19 cellular contexts compared by ENCODE assay signal in genomic region chr4:1577818-1578217, GRCh38.
A peak's percentile ranks its signal among the peaks of the same experiment; 100 is the strongest.
DNase-seq lines count a peak whose midpoint lies in the region; ATAC-seq and TF ChIP-seq lines count a peak whose summit lies in the region.
"Had no signal": no experiment of that assay in that cellular context is flagged by ENCODE, and none has a peak within 500 bp of the region (broad histone marks: within the 10 kb centered on the region; RNA-seq: fewer than 3 reads in every experiment).

No MANE protein-coding gene starts in this region.

- H3K4me3 ChIP-seq in BLaER1 (no peak overlapping the region), H7 (ENCODE audit: insufficient read depth, low read depth, low read length) (no peak overlapping the region), BE2C (ENCODE audit: low read depth, low read length) (no peak overlapping the region)
- H3K4me3 ChIP-seq: SJCRH30 had no signal

- TF ChIP-seq CTCF in BE2C (IDR thresholded peaks at IDR 0.05; ENCODE audit: low read depth, low read length) = no peak

- peaks cover 20% of the 10 kb centered on the region; the same call in 1 of the 2 replicates for H4K20me1 ChIP-seq in BLaER1

- H3K4me3 Mint-ChIP-seq in dendritic cell treated with granulocyte-macrophage colony-stimulating factor and Interleukin-4, amounts not matched to agents 40 ng/mL and 50 ng/mL, for 4 days = peak overlapping the region; percentile 67
- H3K4me3 Mint-ChIP-seq in memory B cell = peak overlapping the region; percentile 32

- peak; percentile 74 for DNase-seq in H7
- no peak for DNase-seq in memory B cell (ENCODE audit: low spot score in 2 of 2)
- no peak for DNase-seq in GM19238 (ENCODE audit: insufficient read length, low spot score)
- DNase-seq in BE2C = no peak
- DNase-seq in NCI-H128 (lab: John Stamatoyannopoulos, UW; ENCODE audit: unreplicated experiment) = no peak
- DNase-seq: activated naive CD8-positive, alpha-beta T cell treated with anti-CD3 and anti-CD28 coated beads for 36 hours; brain microvascular endothelial cell; DND-41; Kasumi-1; NCI-H524; OCI-M1; SJCRH30; stimulated activated naive B cell treated with anti-CD40 and anti-IgM and Interleukin-4, amounts not matched to agents 10 μg/mL and 1 μg/mL and 100 μg/mL, for 72 hours; tibial artery had no signal

- H3K27ac ChIP-seq in BLaER1 = 0 out of 2 replicates have a peak overlapping the region, but pooled peaks have one; percentile 18
- H3K27ac ChIP-seq: brain microvascular endothelial cell, SJCRH30, tibial artery had no signal

- peak overlapping the region; percentile 80 for H3K4me2 ChIP-seq in BLaER1

- no peak overlapping the region for H3K9ac ChIP-seq in BLaER1

- peaks cover 3% of the 10 kb centered on the region for H3K27me3 Mint-ChIP-seq in dendritic cell treated with granulocyte-macrophage colony-stimulating factor and Interleukin-4, amounts not matched to agents 40 ng/mL and 50 ng/mL, for 4 days
- no peaks in the 10 kb centered on the region for H3K27me3 Mint-ChIP-seq in memory B cell
- H3K27me3 Mint-ChIP-seq: activated naive CD8-positive, alpha-beta T cell treated with anti-CD3 and anti-CD28 coated beads for 36 hours; stimulated activated naive B cell treated with anti-CD40 and anti-IgM and Interleukin-4, amounts not matched to agents 10 μg/mL and 1 μg/mL and 100 μg/mL, for 72 hours had no signal

- H3K9me3 Mint-ChIP-seq in dendritic cell treated with granulocyte-macrophage colony-stimulating factor and Interleukin-4, amounts not matched to agents 40 ng/mL and 50 ng/mL, for 4 days = peaks cover 9% of the 10 kb centered on the region
- peaks cover 3% of the 10 kb centered on the region for H3K9me3 Mint-ChIP-seq in memory B cell
- H3K9me3 Mint-ChIP-seq: activated naive CD8-positive, alpha-beta T cell treated with anti-CD3 and anti-CD28 coated beads for 36 hours had no signal

- H3K36me3 Mint-ChIP-seq in dendritic cell treated with granulocyte-macrophage colony-stimulating factor and Interleukin-4, amounts not matched to agents 40 ng/mL and 50 ng/mL, for 4 days (ENCODE audit: low read depth) = no peaks in the 10 kb centered on the region
- peaks cover 2% of the 10 kb centered on the region for H3K36me3 Mint-ChIP-seq in memory B cell
- H3K36me3 Mint-ChIP-seq: activated naive CD8-positive, alpha-beta T cell treated with anti-CD3 and anti-CD28 coated beads for 36 hours; stimulated activated naive B cell treated with anti-CD40 and anti-IgM and Interleukin-4, amounts not matched to agents 10 μg/mL and 1 μg/mL and 100 μg/mL, for 72 hours had no signal

- H3K9me3 ChIP-seq in BLaER1 (no peaks in the 10 kb centered on the region), BE2C (no peaks in the 10 kb centered on the region)
- H3K9me3 ChIP-seq: SJCRH30, tibial artery had no signal

- H3K4me1 ChIP-seq in BLaER1 (peaks cover 22% of the 10 kb centered on the region), BE2C (0 out of 2 replicates have a peak, but pooled peaks cover 8% of the 10 kb centered on the region)
- H3K4me1 ChIP-seq: SJCRH30 had no signal

- no peaks in the 10 kb centered on the region for H3K27me3 ChIP-seq in BLaER1
- H3K27me3 ChIP-seq in H7 (ENCODE audit: control insufficient read depth, insufficient read depth, low read length) = no peaks in the 10 kb centered on the region
- peaks cover 37% of the 10 kb centered on the region for H3K27me3 ChIP-seq in BE2C
- H3K27me3 ChIP-seq: SJCRH30 had no signal

- H3K36me3 ChIP-seq in BLaER1 (no peaks in the 10 kb centered on the region), H7 (replicated peaks; ENCODE audit: control insufficient read depth, insufficient read depth, low read length) (no peaks in the 10 kb centered on the region), BE2C (no peaks in the 10 kb centered on the region)
- H3K36me3 ChIP-seq: brain microvascular endothelial cell, SJCRH30, tibial artery, WERI-Rb-1 had no signal

- peak overlapping the region; percentile 91 for H3K27ac Mint-ChIP-seq in dendritic cell treated with granulocyte-macrophage colony-stimulating factor and Interleukin-4, amounts not matched to agents 40 ng/mL and 50 ng/mL, for 4 days
- no peak overlapping the region for H3K27ac Mint-ChIP-seq in memory B cell
- H3K27ac Mint-ChIP-seq: activated naive CD8-positive, alpha-beta T cell treated with anti-CD3 and anti-CD28 coated beads for 36 hours; stimulated activated naive B cell treated with anti-CD40 and anti-IgM and Interleukin-4, amounts not matched to agents 10 μg/mL and 1 μg/mL and 100 μg/mL, for 72 hours; T-helper 1 cell treated with Interleukin-12 subunit alpha and Interleukin-12 subunit beta and Interleukin-4 antibody, amounts not matched to agents 30 μg/mL and 1 μg/mL, for 36 hours had no signal

- peaks cover 6% of the 10 kb centered on the region for H3K4me1 Mint-ChIP-seq in dendritic cell treated with granulocyte-macrophage colony-stimulating factor and Interleukin-4, amounts not matched to agents 40 ng/mL and 50 ng/mL, for 4 days (ENCODE audit: low read depth)
- H3K4me1 Mint-ChIP-seq in memory B cell = peaks cover 12% of the 10 kb centered on the region
- H3K4me1 Mint-ChIP-seq: activated naive CD8-positive, alpha-beta T cell treated with anti-CD3 and anti-CD28 coated beads for 36 hours had no signal

- ATAC-seq in memory B cell (ENCODE audit: low read depth) = no peak
- ATAC-seq in HG03520 (IDR thresholded peaks at IDR 0.05; ENCODE audit: unreplicated experiment) = no peak
- ATAC-seq: stimulated activated naive B cell treated with anti-CD40 and anti-IgM and Interleukin-4, amounts not matched to agents 10 μg/mL and 1 μg/mL and 100 μg/mL, for 72 hours had no signal

- intact Hi-C loops in dendritic cell treated with granulocyte-macrophage colony-stimulating factor and Interleukin-4, amounts not matched to agents 40 ng/mL and 50 ng/mL, for 4 days (cut with micrococcal nuclease) = no loop called here
